1 cellular context compared by ENCODE assay signal in genomic region chr5:10632110-10632903, GRCh38.
TF ChIP-seq lines count a peak whose summit lies in the region.

No MANE protein-coding gene starts in this region.

TF ChIP-seq in GM23338, 12 proteins besides CTCF, POLR2A, EP300 and RAD21 (continued from another document):
- no peak for TF ChIP-seq ZNF462 (CRISPR knock-in tag; IDR thresholded peaks at IDR 0.05)
- TF ChIP-seq EZH2phosphoT487 (IDR thresholded peaks at IDR 0.05; ENCODE audit: unreplicated experiment): no peak
- TF ChIP-seq POLR2AphosphoS5 (IDR thresholded peaks at IDR 0.05; ENCODE audit: low read depth): no peak
TF ChIP-seq in GM23338: peak in this region for 0.
